2 cellular contexts compared by ENCODE assay signal in the genomic region with DNA sequence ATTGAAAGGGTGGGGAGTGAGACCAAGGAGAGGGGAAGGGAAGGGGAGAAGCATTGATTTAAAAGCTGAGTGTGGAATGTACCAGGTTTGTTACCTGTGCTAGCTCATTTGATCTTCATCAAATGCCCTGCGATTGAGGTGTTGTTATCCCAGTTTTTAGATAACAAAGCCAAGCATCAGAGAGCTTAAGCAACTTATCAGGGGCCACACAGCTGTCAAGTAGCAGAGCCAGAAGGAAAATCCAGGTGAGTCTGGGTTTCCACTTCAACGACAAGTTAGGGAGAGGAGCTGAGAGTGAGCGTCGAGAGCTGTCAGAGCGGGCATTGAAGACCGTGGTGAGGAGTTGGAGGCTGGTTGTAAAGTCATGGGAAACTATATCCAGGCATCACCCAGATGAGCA.
A peak's percentile ranks its signal among the peaks of the same experiment; 100 is the strongest.
TF ChIP-seq lines count a peak whose summit lies in the region.

No MANE protein-coding gene starts in this region.

TF ChIP-seq in HepG2, 621 proteins besides CTCF, POLR2A, EP300 and RAD21:
- no peak for TF ChIP-seq RARG (CRISPR knock-in tag; IDR thresholded peaks at IDR 0.05; ENCODE audit: low read depth)
- TF ChIP-seq ZNF768 (CRISPR knock-in tag; IDR thresholded peaks at IDR 0.05) = peak; percentile 72

TF ChIP-seq in H1, 55 proteins besides CTCF, POLR2A, EP300 and RAD21:
- TF ChIP-seq, protein P1, sequence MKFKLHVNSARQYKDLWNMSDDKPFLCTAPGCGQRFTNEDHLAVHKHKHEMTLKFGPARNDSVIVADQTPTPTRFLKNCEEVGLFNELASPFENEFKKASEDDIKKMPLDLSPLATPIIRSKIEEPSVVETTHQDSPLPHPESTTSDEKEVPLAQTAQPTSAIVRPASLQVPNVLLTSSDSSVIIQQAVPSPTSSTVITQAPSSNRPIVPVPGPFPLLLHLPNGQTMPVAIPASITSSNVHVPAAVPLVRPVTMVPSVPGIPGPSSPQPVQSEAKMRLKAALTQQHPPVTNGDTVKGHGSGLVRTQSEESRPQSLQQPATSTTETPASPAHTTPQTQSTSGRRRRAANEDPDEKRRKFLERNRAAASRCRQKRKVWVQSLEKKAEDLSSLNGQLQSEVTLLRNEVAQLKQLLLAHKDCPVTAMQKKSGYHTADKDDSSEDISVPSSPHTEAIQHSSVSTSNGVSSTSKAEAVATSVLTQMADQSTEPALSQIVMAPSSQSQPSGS (IDR thresholded peaks at IDR 0.05; ENCODE audit: low read length) = no peak
- TF ChIP-seq RXRA (IDR thresholded peaks at IDR 0.05; ENCODE audit: insufficient read depth, low read depth, low read length) (no peak), TEAD4 (IDR thresholded peaks at IDR 0.05; ENCODE audit: low read depth, low read length) (no peak), SP2 (IDR thresholded peaks at IDR 0.05; ENCODE audit: low read length) (no peak), CBX8 (IDR thresholded peaks at IDR 0.05; ENCODE audit: borderline replicate concordance, low read depth, low read length) (no peak), GABPA (IDR thresholded peaks at IDR 0.05; ENCODE audit: borderline replicate concordance, insufficient read depth, low read length) (no peak), CREB1 (IDR thresholded peaks at IDR 0.05) (no peak), CHD2 (IDR thresholded peaks at IDR 0.05; ENCODE audit: low read length) (no peak), MAFK (IDR thresholded peaks at IDR 0.05; ENCODE audit: low read depth, low read length) (no peak), CEBPB (IDR thresholded peaks at IDR 0.05; ENCODE audit: low read depth, low read length) (no peak), PHF8 (conservative IDR thresholded peaks at IDR 0.05; ENCODE audit: low read depth, low read length) (no peak), POU5F1 (IDR thresholded peaks at IDR 0.05; ENCODE audit: low read depth, low read length) (no peak), TAF7 (optimal IDR thresholded peaks at IDR 0.05; ENCODE audit: borderline replicate concordance, low read depth, low read length) (no peak), ASH2L (IDR thresholded peaks at IDR 0.05; ENCODE audit: low read length) (no peak), EZH2 (IDR thresholded peaks at IDR 0.05; ENCODE audit: low read depth, low read length, severe bottlenecking) (no peak), SUZ12 (IDR thresholded peaks at IDR 0.05; ENCODE audit: low read length) (no peak), EGR1 (IDR thresholded peaks at IDR 0.05; ENCODE audit: borderline replicate concordance, low read depth, low read length) (no peak), JUND (IDR thresholded peaks at IDR 0.05; ENCODE audit: low read length) (no peak)
- TF ChIP-seq, protein P2, sequence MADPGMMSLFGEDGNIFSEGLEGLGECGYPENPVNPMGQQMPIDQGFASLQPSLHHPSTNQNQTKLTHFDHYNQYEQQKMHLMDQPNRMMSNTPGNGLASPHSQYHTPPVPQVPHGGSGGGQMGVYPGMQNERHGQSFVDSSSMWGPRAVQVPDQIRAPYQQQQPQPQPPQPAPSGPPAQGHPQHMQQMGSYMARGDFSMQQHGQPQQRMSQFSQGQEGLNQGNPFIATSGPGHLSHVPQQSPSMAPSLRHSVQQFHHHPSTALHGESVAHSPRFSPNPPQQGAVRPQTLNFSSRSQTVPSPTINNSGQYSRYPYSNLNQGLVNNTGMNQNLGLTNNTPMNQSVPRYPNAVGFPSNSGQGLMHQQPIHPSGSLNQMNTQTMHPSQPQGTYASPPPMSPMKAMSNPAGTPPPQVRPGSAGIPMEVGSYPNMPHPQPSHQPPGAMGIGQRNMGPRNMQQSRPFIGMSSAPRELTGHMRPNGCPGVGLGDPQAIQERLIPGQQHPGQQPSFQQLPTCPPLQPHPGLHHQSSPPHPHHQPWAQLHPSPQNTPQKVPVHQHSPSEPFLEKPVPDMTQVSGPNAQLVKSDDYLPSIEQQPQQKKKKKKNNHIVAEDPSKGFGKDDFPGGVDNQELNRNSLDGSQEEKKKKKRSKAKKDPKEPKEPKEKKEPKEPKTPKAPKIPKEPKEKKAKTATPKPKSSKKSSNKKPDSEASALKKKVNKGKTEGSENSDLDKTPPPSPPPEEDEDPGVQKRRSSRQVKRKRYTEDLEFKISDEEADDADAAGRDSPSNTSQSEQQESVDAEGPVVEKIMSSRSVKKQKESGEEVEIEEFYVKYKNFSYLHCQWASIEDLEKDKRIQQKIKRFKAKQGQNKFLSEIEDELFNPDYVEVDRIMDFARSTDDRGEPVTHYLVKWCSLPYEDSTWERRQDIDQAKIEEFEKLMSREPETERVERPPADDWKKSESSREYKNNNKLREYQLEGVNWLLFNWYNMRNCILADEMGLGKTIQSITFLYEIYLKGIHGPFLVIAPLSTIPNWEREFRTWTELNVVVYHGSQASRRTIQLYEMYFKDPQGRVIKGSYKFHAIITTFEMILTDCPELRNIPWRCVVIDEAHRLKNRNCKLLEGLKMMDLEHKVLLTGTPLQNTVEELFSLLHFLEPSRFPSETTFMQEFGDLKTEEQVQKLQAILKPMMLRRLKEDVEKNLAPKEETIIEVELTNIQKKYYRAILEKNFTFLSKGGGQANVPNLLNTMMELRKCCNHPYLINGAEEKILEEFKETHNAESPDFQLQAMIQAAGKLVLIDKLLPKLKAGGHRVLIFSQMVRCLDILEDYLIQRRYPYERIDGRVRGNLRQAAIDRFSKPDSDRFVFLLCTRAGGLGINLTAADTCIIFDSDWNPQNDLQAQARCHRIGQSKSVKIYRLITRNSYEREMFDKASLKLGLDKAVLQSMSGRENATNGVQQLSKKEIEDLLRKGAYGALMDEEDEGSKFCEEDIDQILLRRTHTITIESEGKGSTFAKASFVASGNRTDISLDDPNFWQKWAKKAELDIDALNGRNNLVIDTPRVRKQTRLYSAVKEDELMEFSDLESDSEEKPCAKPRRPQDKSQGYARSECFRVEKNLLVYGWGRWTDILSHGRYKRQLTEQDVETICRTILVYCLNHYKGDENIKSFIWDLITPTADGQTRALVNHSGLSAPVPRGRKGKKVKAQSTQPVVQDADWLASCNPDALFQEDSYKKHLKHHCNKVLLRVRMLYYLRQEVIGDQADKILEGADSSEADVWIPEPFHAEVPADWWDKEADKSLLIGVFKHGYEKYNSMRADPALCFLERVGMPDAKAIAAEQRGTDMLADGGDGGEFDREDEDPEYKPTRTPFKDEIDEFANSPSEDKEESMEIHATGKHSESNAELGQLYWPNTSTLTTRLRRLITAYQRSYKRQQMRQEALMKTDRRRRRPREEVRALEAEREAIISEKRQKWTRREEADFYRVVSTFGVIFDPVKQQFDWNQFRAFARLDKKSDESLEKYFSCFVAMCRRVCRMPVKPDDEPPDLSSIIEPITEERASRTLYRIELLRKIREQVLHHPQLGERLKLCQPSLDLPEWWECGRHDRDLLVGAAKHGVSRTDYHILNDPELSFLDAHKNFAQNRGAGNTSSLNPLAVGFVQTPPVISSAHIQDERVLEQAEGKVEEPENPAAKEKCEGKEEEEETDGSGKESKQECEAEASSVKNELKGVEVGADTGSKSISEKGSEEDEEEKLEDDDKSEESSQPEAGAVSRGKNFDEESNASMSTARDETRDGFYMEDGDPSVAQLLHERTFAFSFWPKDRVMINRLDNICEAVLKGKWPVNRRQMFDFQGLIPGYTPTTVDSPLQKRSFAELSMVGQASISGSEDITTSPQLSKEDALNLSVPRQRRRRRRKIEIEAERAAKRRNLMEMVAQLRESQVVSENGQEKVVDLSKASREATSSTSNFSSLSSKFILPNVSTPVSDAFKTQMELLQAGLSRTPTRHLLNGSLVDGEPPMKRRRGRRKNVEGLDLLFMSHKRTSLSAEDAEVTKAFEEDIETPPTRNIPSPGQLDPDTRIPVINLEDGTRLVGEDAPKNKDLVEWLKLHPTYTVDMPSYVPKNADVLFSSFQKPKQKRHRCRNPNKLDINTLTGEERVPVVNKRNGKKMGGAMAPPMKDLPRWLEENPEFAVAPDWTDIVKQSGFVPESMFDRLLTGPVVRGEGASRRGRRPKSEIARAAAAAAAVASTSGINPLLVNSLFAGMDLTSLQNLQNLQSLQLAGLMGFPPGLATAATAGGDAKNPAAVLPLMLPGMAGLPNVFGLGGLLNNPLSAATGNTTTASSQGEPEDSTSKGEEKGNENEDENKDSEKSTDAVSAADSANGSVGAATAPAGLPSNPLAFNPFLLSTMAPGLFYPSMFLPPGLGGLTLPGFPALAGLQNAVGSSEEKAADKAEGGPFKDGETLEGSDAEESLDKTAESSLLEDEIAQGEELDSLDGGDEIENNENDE (IDR thresholded peaks at IDR 0.05; ENCODE audit: insufficient replicate concordance, low read length) = no peak
